Comparison of ENCODE assay signal across 13 cellular contexts in genomic region chr4:185256444-185256843, GRCh38. TPM values are rescaled to one million over a fixed set of nuclear protein-coding genes. Genes with fewer than 3 reads are reported as not detected.
DNase-seq lines count a peak whose midpoint lies in the region; ATAC-seq, FAIRE-seq and TF ChIP-seq lines count a peak whose summit lies in the region.
"Had no signal": no experiment of that assay in that cellular context is flagged by ENCODE, and none has a peak within 500 bp of the region (broad histone marks: within the 10 kb centered on the region; RNA-seq: fewer than 3 reads in every experiment).

No MANE protein-coding gene starts in this region.

- peaks cover 13% of the 10 kb centered on the region for H3K36me3 ChIP-seq in BLaER1
- H3K36me3 ChIP-seq in keratinocyte (ENCODE audit: control insufficient read depth in 2 of 2, extremely low read depth in 1 of 2, insufficient read depth in 2 of 2, low read length in 2 of 2), result no peaks in the 10 kb centered on the region
- H3K36me3 ChIP-seq: upper lobe of left lung had no signal

- no peaks in the 10 kb centered on the region for H3K27me3 Mint-ChIP-seq in activated T-helper 17 cell treated with anti-CD3 and anti-CD28 coated beads, Interleukin-2, amount 50 U/mL, for 72 hours
- H3K27me3 Mint-ChIP-seq in glutamatergic neuron (ENCODE audit: unreplicated experiment), result no peaks in the 10 kb centered on the region
- no peaks in the 10 kb centered on the region for H3K27me3 Mint-ChIP-seq in activated naive CD4-positive, alpha-beta T cell treated with anti-CD3 and anti-CD28 coated beads, Interleukin-2, amount 10 ng/mL, durations not matched to agents 7 days and 5 days

- no peaks in the 10 kb centered on the region for H3K9me3 Mint-ChIP-seq in activated T-helper 17 cell treated with anti-CD3 and anti-CD28 coated beads, Interleukin-2, amount 50 U/mL, for 72 hours
- peaks cover 2% of the 10 kb centered on the region for H3K9me3 Mint-ChIP-seq in glutamatergic neuron (ENCODE audit: unreplicated experiment)
- H3K9me3 Mint-ChIP-seq in activated naive CD4-positive, alpha-beta T cell treated with anti-CD3 and anti-CD28 coated beads, Interleukin-2, amount 10 ng/mL, durations not matched to agents 7 days and 5 days, result no peaks in the 10 kb centered on the region
- H3K9me3 Mint-ChIP-seq: brain had no signal

- peaks cover 17% of the 10 kb centered on the region for H3K36me3 Mint-ChIP-seq in activated T-helper 17 cell treated with anti-CD3 and anti-CD28 coated beads, Interleukin-2, amount 50 U/mL, for 72 hours (ENCODE audit: low read depth)
- H3K36me3 Mint-ChIP-seq in glutamatergic neuron (ENCODE audit: unreplicated experiment), result no peaks in the 10 kb centered on the region
- peaks cover 15% of the 10 kb centered on the region for H3K36me3 Mint-ChIP-seq in activated naive CD4-positive, alpha-beta T cell treated with anti-CD3 and anti-CD28 coated beads, Interleukin-2, amount 10 ng/mL, durations not matched to agents 7 days and 5 days

- peak; percentile 39 for ATAC-seq in activated T-helper 17 cell treated with anti-CD3 and anti-CD28 coated beads, Interleukin-2, amount 50 U/mL, for 72 hours (replicated peaks)

- H3K4me1 ChIP-seq in BLaER1, result peaks cover 55% of the 10 kb centered on the region
- peaks cover 17% of the 10 kb centered on the region for H3K4me1 ChIP-seq in keratinocyte (ENCODE audit: control insufficient read depth, extremely low read depth, insufficient read depth, low read length)

- peak; percentile 26 for DNase-seq in HTR-8/SVneo (ENCODE audit: insufficient read length, low spot score)
- peak; percentile 44 for DNase-seq in keratinocyte (ENCODE audit: low read depth, low spot score)
- DNase-seq in glutamatergic neuron, result no peak
- no peak for DNase-seq in activated naive CD4-positive, alpha-beta T cell treated with anti-CD3 and anti-CD28 coated beads, Interleukin-2, amount 10 ng/mL, durations not matched to agents 7 days and 5 days
- no peak for DNase-seq in GM19238 (ENCODE audit: insufficient read length, low spot score)
- DNase-seq in COLO668 (lab: John Stamatoyannopoulos, UW; ENCODE audit: unreplicated experiment), result no peak
- DNase-seq: activated T-cell treated with anti-CD3 and anti-CD28 coated beads for 4 hours, GOT3, upper lobe of left lung had no signal

- H3K9me1 ChIP-seq in keratinocyte (ENCODE audit: control insufficient read depth, extremely low read depth, insufficient read depth, low read length), result no peaks in the 10 kb centered on the region

- H3K27me3 ChIP-seq in BLaER1 (no peaks in the 10 kb centered on the region), keratinocyte (ENCODE audit: control insufficient read depth, extremely low read depth, insufficient read depth, low read length) (no peaks in the 10 kb centered on the region)
- H3K27me3 ChIP-seq: upper lobe of left lung had no signal

- peaks cover 22% of the 10 kb centered on the region for H3K4me1 Mint-ChIP-seq in activated T-helper 17 cell treated with anti-CD3 and anti-CD28 coated beads, Interleukin-2, amount 50 U/mL, for 72 hours
- peaks cover 32% of the 10 kb centered on the region for H3K4me1 Mint-ChIP-seq in glutamatergic neuron (ENCODE audit: low read depth, unreplicated experiment)
- H3K4me1 Mint-ChIP-seq in activated naive CD4-positive, alpha-beta T cell treated with anti-CD3 and anti-CD28 coated beads, Interleukin-2, amount 10 ng/mL, durations not matched to agents 7 days and 5 days, result peaks cover 52% of the 10 kb centered on the region

- FAIRE-seq in HTR-8/SVneo (lab: Jason Lieb, UNC) (no peak), keratinocyte (lab: Jason Lieb, UNC) (no peak)

- CTCF ChIA-PET in activated naive CD4-positive, alpha-beta T cell treated with anti-CD3 and anti-CD28 coated beads, Interleukin-2, amount 10 ng/mL, durations not matched to agents 7 days and 5 days (lab: Charles Lee), result no interaction called here

- dilution Hi-C loops in keratinocyte (cut with MboI; ENCODE audit: extremely low pct_ligation_motif_present, low sequenced_read_pairs), result no loop called here

- H2AFZ ChIP-seq in keratinocyte (ENCODE audit: control insufficient read depth, low read length), result no peak overlapping the region
- H2AFZ ChIP-seq: PC-9 had no signal

- H3K27ac ChIP-seq in BLaER1 (peak overlapping the region; percentile 24; the same call in 1 of the 2 replicates), keratinocyte (ENCODE audit: control insufficient read depth, insufficient read depth, low read length) (peak overlapping the region; percentile 19)
- H3K27ac ChIP-seq: PC-9, upper lobe of left lung had no signal

- H3K4me3 Mint-ChIP-seq in activated T-helper 17 cell treated with anti-CD3 and anti-CD28 coated beads, Interleukin-2, amount 50 U/mL, for 72 hours, result no peak overlapping the region
- no peak overlapping the region for H3K4me3 Mint-ChIP-seq in glutamatergic neuron (ENCODE audit: unreplicated experiment)
- H3K4me3 Mint-ChIP-seq in activated naive CD4-positive, alpha-beta T cell treated with anti-CD3 and anti-CD28 coated beads, Interleukin-2, amount 10 ng/mL, durations not matched to agents 7 days and 5 days, result no peak overlapping the region
- H3K4me3 Mint-ChIP-seq: brain had no signal

- no peak overlapping the region for H3K9ac ChIP-seq in BLaER1
- H3K9ac ChIP-seq in keratinocyte (ENCODE audit: control insufficient read depth, extremely low read depth, insufficient read depth, low read length), result no peak overlapping the region

- H3K9me3 ChIP-seq in BLaER1 (no peaks in the 10 kb centered on the region), keratinocyte (ENCODE audit: control insufficient read depth, low read depth, low read length) (no peaks in the 10 kb centered on the region)
- H3K9me3 ChIP-seq: upper lobe of left lung had no signal

- H4K20me1 ChIP-seq in BLaER1, result peaks cover 6% of the 10 kb centered on the region; the same call in 1 of the 2 replicates
- no peaks in the 10 kb centered on the region for H4K20me1 ChIP-seq in keratinocyte (ENCODE audit: control insufficient read depth, extremely low read depth, insufficient read depth, low read length)

- H3K79me2 ChIP-seq in keratinocyte (ENCODE audit: control insufficient read depth, insufficient read depth, low read length), result no peaks in the 10 kb centered on the region

- H3K4me2 ChIP-seq in BLaER1 (peak overlapping the region; percentile 74), keratinocyte (ENCODE audit: control insufficient read depth, extremely low read depth, insufficient read depth, low read depth, low read length) (peak overlapping the region; percentile 10)
- H3K4me2 ChIP-seq: PC-9 had no signal

- H3K27ac Mint-ChIP-seq in activated T-helper 17 cell treated with anti-CD3 and anti-CD28 coated beads, Interleukin-2, amount 50 U/mL, for 72 hours, result no peak overlapping the region
- no peak overlapping the region for H3K27ac Mint-ChIP-seq in glutamatergic neuron (ENCODE audit: unreplicated experiment)
- no peak overlapping the region for H3K27ac Mint-ChIP-seq in activated naive CD4-positive, alpha-beta T cell treated with anti-CD3 and anti-CD28 coated beads, Interleukin-2, amount 10 ng/mL, durations not matched to agents 7 days and 5 days
- H3K27ac Mint-ChIP-seq: brain had no signal

- H3K4me3 ChIP-seq in BLaER1 (no peak overlapping the region), keratinocyte (ENCODE audit: control insufficient read depth in 2 of 3, extremely low read depth in 1 of 3, insufficient read depth in 2 of 3, low read depth in 1 of 3, low read length in 3 of 3) (no peak overlapping the region)
- H3K4me3 ChIP-seq: PC-9, upper lobe of left lung had no signal

- TF ChIP-seq CTCF in keratinocyte (optimal IDR thresholded peaks at IDR 0.05 in 1 of 3, IDR thresholded peaks at IDR 0.05 in 1 of 3, conservative IDR thresholded peaks at IDR 0.05 in 1 of 3; ENCODE audit: extremely low read depth in 1 of 3, insufficient read depth in 2 of 3, low read length in 3 of 3) (no peak), glutamatergic neuron (IDR thresholded peaks at IDR 0.05; ENCODE audit: partially characterized antibody, unreplicated experiment) (no peak)

RNA-seq across cellular contexts. Expression of gene SNX25, which starts 47.0 kb away (rescaled TPM):
- 10 to 100 TPM; 28.2 to 31.2 TPM for total RNA-seq in activated T-helper 17 cell treated with anti-CD3 and anti-CD28 coated beads, Interleukin-2, amount 50 U/mL, for 72 hours
- 3.4 to 5.0 TPM (median 5.0 TPM) in 3 replicates for polyA plus RNA-seq in keratinocyte
- polyA plus RNA-seq in keratinocyte (2011; ENCODE audit: low read depth), result 5.5 TPM
- 2.7 and 4.8 TPM in 2 replicates for polyA plus RNA-seq in keratinocyte (2011; cell fraction: cytosol; rRNA removed)
- polyA plus RNA-seq in keratinocyte (2011; cell fraction: nucleus; rRNA removed), result 7.2 and 7.8 TPM in 2 replicates
- 3.0 and 7.2 TPM in 2 replicates for polyA plus RNA-seq in keratinocyte (2012; ENCODE audit: low replicate concordance)
- polyA minus RNA-seq in keratinocyte, result 2.6 to 17.9 TPM (median 10.5 TPM) in 3 replicates
- polyA minus RNA-seq in keratinocyte (2011; cell fraction: cytosol; rRNA and poly(A)+ RNA removed), result 7.1 TPM
- 3.4 and 9.8 TPM in 2 replicates for polyA minus RNA-seq in keratinocyte (2011; cell fraction: nucleus; rRNA and poly(A)+ RNA removed)
- 27.5 TPM for total RNA-seq in glutamatergic neuron (ENCODE audit: unreplicated experiment)

RNA-seq across cellular contexts. Expression of gene CFAP97, which starts 52.6 kb away (rescaled TPM):
- 10 to 100 TPM; 33.7 to 37.0 TPM for total RNA-seq in activated T-helper 17 cell treated with anti-CD3 and anti-CD28 coated beads, Interleukin-2, amount 50 U/mL, for 72 hours
- polyA plus RNA-seq in keratinocyte, result 15.3 to 24.9 TPM (median 20.3 TPM) in 3 replicates
- 18.3 TPM for polyA plus RNA-seq in keratinocyte (2011; ENCODE audit: low read depth)
- polyA plus RNA-seq in keratinocyte (2011; cell fraction: cytosol; rRNA removed), result 16.9 and 40.7 TPM in 2 replicates
- polyA plus RNA-seq in keratinocyte (2011; cell fraction: nucleus; rRNA removed), result 13.9 and 20.8 TPM in 2 replicates
- 13.9 and 18.5 TPM in 2 replicates for polyA plus RNA-seq in keratinocyte (2012; ENCODE audit: low replicate concordance)
- 7.4 to 30.7 TPM (median 17.4 TPM) in 3 replicates for polyA minus RNA-seq in keratinocyte
- 12.5 TPM for polyA minus RNA-seq in keratinocyte (2011; cell fraction: cytosol; rRNA and poly(A)+ RNA removed)
- polyA minus RNA-seq in keratinocyte (2011; cell fraction: nucleus; rRNA and poly(A)+ RNA removed), result 7.7 and 17.1 TPM in 2 replicates
- 28.4 TPM for total RNA-seq in glutamatergic neuron (ENCODE audit: unreplicated experiment)

Comparison
In these comparisons a context has a peak if more than half of its experiments do, and no peak if none do; other contexts are left out.
1. DNase-seq: peak in HTR-8/SVneo (single experiment) and keratinocyte (single experiment); none in glutamatergic neuron (single experiment), activated naive CD4-positive, alpha-beta T cell treated with anti-CD3 and anti-CD28 coated beads, Interleukin-2, amount 10 ng/mL, durations not matched to agents 7 days and 5 days (single experiment), GM19238 (single experiment) and COLO668 (single experiment).